ENCODE assay signal across 17 cellular contexts in genomic region chr6:54681267-54681666, GRCh38.
DNase-seq lines count a peak whose midpoint lies in the region; ATAC-seq, FAIRE-seq and TF ChIP-seq lines count a peak whose summit lies in the region.
"Had no signal": no experiment of that assay in that cellular context is flagged by ENCODE, and none has a peak within 500 bp of the region (broad histone marks: within the 10 kb centered on the region; RNA-seq: fewer than 3 reads in every experiment).

No MANE protein-coding gene starts in this region.

- H3K4me3 ChIP-seq in HepG2 (replicated peaks in 1 of 3; ENCODE audit: insufficient read depth in 1 of 3, low read depth in 2 of 3, low read length in 3 of 3), result no peak overlapping the region
- no peak overlapping the region for H3K4me3 ChIP-seq in right lobe of liver
- no peak overlapping the region for H3K4me3 ChIP-seq in PC-9
- peak overlapping the region; percentile 16 for H3K4me3 ChIP-seq in thoracic aorta
- H3K4me3 ChIP-seq in MG63, result no peak overlapping the region

- H3F3A ChIP-seq in PC-9 (ENCODE audit: insufficient read depth, low read depth), result no peaks in the 10 kb centered on the region

- TF ChIP-seq EP300 in HepG2 (IDR thresholded peaks at IDR 0.05; ENCODE audit: low read depth in 2 of 2, low read length in 2 of 2) (no peak), HepG2 (CRISPR knock-in tag; IDR thresholded peaks at IDR 0.05; ENCODE audit: borderline replicate concordance) (no peak)

- FAIRE-seq in HepG2 (lab: Jason Lieb, UNC), result no peak
- FAIRE-seq: H1 had no signal

- DNase-seq in HepG2 (ENCODE audit: low spot score) (no peak), right lobe of liver (no peak), HFFc6 (no peak), PC-9 (no peak), thoracic aorta (ENCODE audit: low spot score) (no peak), MG63 (no peak), foreskin melanocyte (no peak), SHP77 treated with DMSO at 0.1 percent for 48 hours (lab: John Stamatoyannopoulos, UW) (no peak)
- DNase-seq: C1 segment of cervical spinal cord; CD4-positive, alpha-beta T cell; DMS153; DMS79 treated with DMSO at 0.1 percent for 48 hours; GDM1 had no signal

- H3K9me3 ChIP-seq in HepG2 (ENCODE audit: low read length), result no peaks in the 10 kb centered on the region
- H3K9me3 ChIP-seq in right lobe of liver, result no peaks in the 10 kb centered on the region
- H3K9me3 ChIP-seq in PC-9 (ENCODE audit: insufficient read depth, low read depth), result no peaks in the 10 kb centered on the region
- H3K9me3 ChIP-seq in thoracic aorta, result no peaks in the 10 kb centered on the region
- no peaks in the 10 kb centered on the region for H3K9me3 ChIP-seq in MG63

- H3K36me3 Mint-ChIP-seq in HFFc6 (ENCODE audit: low read depth), result no peaks in the 10 kb centered on the region
- H3K36me3 Mint-ChIP-seq: IgD-negative memory B cell had no signal

- H3K27ac ChIP-seq in HepG2 (ENCODE audit: extremely low read length, insufficient read depth, low read length) (no peak overlapping the region), right lobe of liver (no peak overlapping the region), PC-9 (peak overlapping the region; percentile 47), thoracic aorta (no peak overlapping the region)
- H3K27ac ChIP-seq: KMS-11 had no signal

- intact Hi-C loops in HepG2 (cut with micrococcal nuclease; ENCODE audit: unreplicated experiment), result no loop called here
- intact Hi-C loops in right lobe of liver (cut with DNase I), result no loop called here
- intact Hi-C loops in PC-9 (cut with micrococcal nuclease; ENCODE audit: unreplicated experiment), result no loop called here

- H3K79me2 ChIP-seq in HepG2 (ENCODE audit: insufficient read depth, low read length) (no peaks in the 10 kb centered on the region), PC-9 (ENCODE audit: low read depth) (no peaks in the 10 kb centered on the region)

- no peak for ATAC-seq in HepG2
- ATAC-seq in right lobe of liver, result no peak
- no peak for ATAC-seq in thoracic aorta (ENCODE audit: insufficient number of reproducible peaks, low FRiP score, low read depth)

- H3K27me3 ChIP-seq in HepG2 (ENCODE audit: control insufficient read depth in 1 of 2, insufficient read depth in 2 of 2, low read length in 2 of 2), result no peaks in the 10 kb centered on the region
- no peaks in the 10 kb centered on the region for H3K27me3 ChIP-seq in right lobe of liver
- no peaks in the 10 kb centered on the region for H3K27me3 ChIP-seq in PC-9 (ENCODE audit: insufficient read depth, low read depth)
- H3K27me3 ChIP-seq in thoracic aorta (replicated peaks; ENCODE audit: insufficient read depth), result no peaks in the 10 kb centered on the region
- no peaks in the 10 kb centered on the region for H3K27me3 ChIP-seq in MG63

- H3K36me3 ChIP-seq in HepG2 (replicated peaks in 1 of 2; ENCODE audit: control insufficient read depth in 1 of 2, insufficient read depth in 2 of 2, low read length in 2 of 2) (no peaks in the 10 kb centered on the region), right lobe of liver (no peaks in the 10 kb centered on the region), PC-9 (ENCODE audit: low read depth) (no peaks in the 10 kb centered on the region), thoracic aorta (no peaks in the 10 kb centered on the region), MG63 (no peaks in the 10 kb centered on the region)

- POLR2A ChIA-PET in HepG2 (lab: Yijun Ruan, JAX) (no interaction called here), PC-9 (lab: Charles Lee; ENCODE audit: unreplicated experiment) (no interaction called here)

- BruUV-seq in HepG2 (replicated peaks; lab: Mats Ljungman, UMichigan), result no TSS peak
- no TSS peak for BruUV-seq in PC-9 (replicated peaks; lab: Mats Ljungman, UMichigan)

- H3K9me2 ChIP-seq in PC-9 (ENCODE audit: insufficient read depth), result no peaks in the 10 kb centered on the region

- no peak overlapping the region for H3K27ac Mint-ChIP-seq in HFFc6
- H3K27ac Mint-ChIP-seq: B cell; CD4-positive, alpha-beta T cell; IgD-negative memory B cell had no signal

- H3K4me1 Mint-ChIP-seq in HFFc6 (ENCODE audit: low read depth), result peaks cover 20% of the 10 kb centered on the region
- H3K4me1 Mint-ChIP-seq: B cell had no signal

- 0% methylated on average over 2 of the region's 2 CpGs for WGBS in HepG2 (ENCODE audit: low lambda C conversion rate)
- WGBS in right lobe of liver (ENCODE audit: insufficient coverage, low coverage, low lambda C conversion rate, missing lambda C conversion rate), result 43% methylated on average over 2 of the region's 2 CpGs

- CTCF ChIA-PET in HepG2 (lab: Yijun Ruan, JAX; ENCODE audit: low intra/inter-chr PET ratio, low total read pairs) (no interaction called here), PC-9 (lab: Charles Lee) (no interaction called here)

- H3K4me1 ChIP-seq in HepG2 (ENCODE audit: insufficient read depth, low read length) (no peaks in the 10 kb centered on the region), right lobe of liver (no peaks in the 10 kb centered on the region), PC-9 (replicated peaks; ENCODE audit: insufficient read depth) (peaks cover 10% of the 10 kb centered on the region), thoracic aorta (ENCODE audit: control insufficient read depth in 1 of 2, low read depth in 2 of 2) (peaks cover 0 to 4% of the 10 kb centered on the region in 2 donors)

- TF ChIP-seq POLR2A in HepG2 (IDR thresholded peaks at IDR 0.05; ENCODE audit: insufficient read depth in 1 of 2, low read depth in 2 of 2, low read length in 2 of 2) (no peak), right lobe of liver (IDR thresholded peaks at IDR 0.05) (no peak)

- H3K4me3 Mint-ChIP-seq in HFFc6, result peak overlapping the region; percentile 28; the same call in 1 of the 2 replicates
- H3K4me3 Mint-ChIP-seq: B cell; CD4-positive, alpha-beta T cell; IgD-negative memory B cell had no signal

- H2AFZ ChIP-seq in HepG2 (ENCODE audit: low read length) (peak overlapping the region; percentile 9), PC-9 (no peak overlapping the region)

- no peaks in the 10 kb centered on the region for H3K9me3 Mint-ChIP-seq in HFFc6
- H3K9me3 Mint-ChIP-seq: CD4-positive, alpha-beta T cell had no signal

- H4K20me1 ChIP-seq in HepG2 (ENCODE audit: insufficient read depth, low read length), result no peaks in the 10 kb centered on the region
- no peaks in the 10 kb centered on the region for H4K20me1 ChIP-seq in PC-9 (ENCODE audit: insufficient read depth)

- in situ Hi-C loops in HepG2 (cut with HindIII; ENCODE audit: extremely low pct_ligation_motif_present, low pct_unique_long_range_greater_than_20kb), result no loop called here

- H3K4me2 ChIP-seq in HepG2 (ENCODE audit: low read depth, low read length), result no peak overlapping the region
- no peak overlapping the region; the same call in 1 of the 2 replicates for H3K4me2 ChIP-seq in PC-9
- H3K4me2 ChIP-seq: KMS-11 had no signal

- H3K27me3 Mint-ChIP-seq in HFFc6 (ENCODE audit: insufficient read depth), result no peaks in the 10 kb centered on the region
- H3K27me3 Mint-ChIP-seq: B cell; CD4-positive, alpha-beta T cell; IgD-negative memory B cell had no signal

- no peak overlapping the region for H3K9ac ChIP-seq in HepG2 (ENCODE audit: insufficient read depth, low read depth, low read length)
- H3K9ac ChIP-seq: KMS-11 had no signal

- TF ChIP-seq CTCF in HepG2 (CRISPR knock-in tag; IDR thresholded peaks at IDR 0.05) (no peak), right lobe of liver (IDR thresholded peaks at IDR 0.05) (no peak), HFFc6 (IDR thresholded peaks at IDR 0.05) (no peak), PC-9 (conservative IDR thresholded peaks at IDR 0.05) (no peak), thoracic aorta (IDR thresholded peaks at IDR 0.05) (no peak)

- TF ChIP-seq RAD21 in HepG2 (CRISPR knock-in tag; IDR thresholded peaks at IDR 0.05), result no peak

TF ChIP-seq in HepG2, 621 proteins besides CTCF, POLR2A, EP300 and RAD21:
- TF ChIP-seq TAF1 (CRISPR knock-in tag; IDR thresholded peaks at IDR 0.05) (no peak), U2AF1 (optimal IDR thresholded peaks at IDR 0.05; ENCODE audit: low read depth, low read length) (no peak), TIGD3 (CRISPR knock-in tag; IDR thresholded peaks at IDR 0.05; ENCODE audit: borderline replicate concordance) (no peak), SMAD1 (CRISPR knock-in tag; IDR thresholded peaks at IDR 0.05; ENCODE audit: borderline replicate concordance, low read depth) (no peak)
